2 cellular contexts compared by ENCODE assay signal in the genomic region with DNA sequence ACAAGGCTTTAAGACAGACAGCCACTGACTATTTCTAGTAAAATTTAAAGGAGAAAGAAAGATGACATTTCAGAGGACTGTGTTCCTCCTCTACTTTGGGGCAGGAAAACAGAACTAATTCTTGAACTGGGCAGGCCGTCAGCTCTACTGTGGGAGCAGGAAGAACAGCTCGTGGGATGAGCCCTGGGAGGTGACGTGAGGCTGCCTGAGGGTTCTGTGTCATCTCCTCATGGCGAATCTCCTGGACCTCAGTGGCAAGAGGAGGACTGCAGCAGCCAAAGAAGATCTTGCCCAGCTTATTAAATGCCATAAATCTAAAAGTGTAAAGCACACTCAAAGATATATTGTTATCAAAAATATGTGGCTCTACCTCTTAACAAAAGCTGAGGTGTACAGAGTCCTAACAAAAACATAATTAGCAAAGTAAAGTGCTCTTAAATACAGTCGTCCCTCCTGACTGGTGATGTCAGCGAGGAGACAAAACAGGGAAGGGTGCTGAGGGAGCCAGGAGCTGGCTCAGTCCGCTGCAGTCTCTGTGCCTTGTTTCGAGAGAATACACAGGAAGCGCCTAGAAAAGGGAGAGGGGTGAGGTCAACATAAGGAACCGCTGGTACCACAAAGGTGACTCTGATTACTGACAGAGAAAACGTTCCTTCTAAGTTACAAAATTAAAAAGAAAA.
TF ChIP-seq lines count a peak whose summit lies in the region.

No MANE protein-coding gene starts in this region.

TF ChIP-seq in GM23338, 12 proteins besides CTCF, POLR2A, EP300 and RAD21 (continues in another document):
- TF ChIP-seq, protein P1, sequence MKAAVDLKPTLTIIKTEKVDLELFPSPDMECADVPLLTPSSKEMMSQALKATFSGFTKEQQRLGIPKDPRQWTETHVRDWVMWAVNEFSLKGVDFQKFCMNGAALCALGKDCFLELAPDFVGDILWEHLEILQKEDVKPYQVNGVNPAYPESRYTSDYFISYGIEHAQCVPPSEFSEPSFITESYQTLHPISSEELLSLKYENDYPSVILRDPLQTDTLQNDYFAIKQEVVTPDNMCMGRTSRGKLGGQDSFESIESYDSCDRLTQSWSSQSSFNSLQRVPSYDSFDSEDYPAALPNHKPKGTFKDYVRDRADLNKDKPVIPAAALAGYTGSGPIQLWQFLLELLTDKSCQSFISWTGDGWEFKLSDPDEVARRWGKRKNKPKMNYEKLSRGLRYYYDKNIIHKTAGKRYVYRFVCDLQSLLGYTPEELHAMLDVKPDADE (IDR thresholded peaks at IDR 0.05), result no peak
- TF ChIP-seq POLR2AphosphoS5 (IDR thresholded peaks at IDR 0.05; ENCODE audit: low read depth) (no peak), NANOG (IDR thresholded peaks at IDR 0.05; ENCODE audit: borderline replicate concordance) (no peak), STAT1 (IDR thresholded peaks at IDR 0.05; ENCODE audit: unreplicated experiment) (no peak), JUNB (IDR thresholded peaks at IDR 0.05; ENCODE audit: unreplicated experiment) (no peak), REST (IDR thresholded peaks at IDR 0.05; ENCODE audit: unreplicated experiment) (no peak), ZNF462 (CRISPR knock-in tag; IDR thresholded peaks at IDR 0.05) (no peak), ZNF114 (CRISPR knock-in tag; IDR thresholded peaks at IDR 0.05) (no peak)

TF ChIP-seq in GM12878, 131 proteins besides CTCF, POLR2A, EP300 and RAD21:
- TF ChIP-seq ZNF622 (IDR thresholded peaks at IDR 0.05) (no peak), ZBTB33 (IDR thresholded peaks at IDR 0.05) (no peak)
